23 cellular contexts compared by ENCODE assay signal in genomic region chr6:105292689-105293339, GRCh38.
DNase-seq lines count a peak whose midpoint lies in the region; ATAC-seq and TF ChIP-seq lines count a peak whose summit lies in the region.
"Had no signal": no experiment of that assay in that cellular context is flagged by ENCODE, and none has a peak within 500 bp of the region (broad histone marks: within the 10 kb centered on the region; RNA-seq: fewer than 3 reads in every experiment).

No MANE protein-coding gene starts in this region.

- no peak overlapping the region for H4K91ac ChIP-seq in mesenchymal stem cell (ENCODE audit: low read length)

- H3K36me3 Mint-ChIP-seq in stimulated activated naive CD8-positive, alpha-beta T cell treated with anti-CD3 and anti-CD28 coated beads, Interleukin-15, Interleukin-2, amounts not matched to agents 100 ng/mL and 50 ng/mL, for 24 hours (ENCODE audit: low read depth): peaks cover 64% of the 10 kb centered on the region
- peaks cover 19% of the 10 kb centered on the region for H3K36me3 Mint-ChIP-seq in T-helper 2 cell treated with Interferon-gamma antibody and Interleukin-4, amounts not matched to agents 5 μg/mL and 100 μg/mL, for 36 hours (ENCODE audit: low read depth)
- peaks cover 5 to 26% (median 8%) of the 10 kb centered on the region in 3 donors for H3K36me3 Mint-ChIP-seq in immature natural killer cell

- intact Hi-C loops in stomach (cut with DNase I; ENCODE audit: low total_unique reads): no loop called here

- WGBS in stomach, 5 donors: 92 to 96% (median 95%) methylated on average over 4 of the region's 4 CpGs
- WGBS in mesenchymal stem cell: 100% methylated on average over 3 of the region's 4 CpGs

- H3K23ac ChIP-seq in mesenchymal stem cell (ENCODE audit: low read length in 2 of 2): no peak overlapping the region

- H2BK120ac ChIP-seq in mesenchymal stem cell (ENCODE audit: low read depth, low read length): no peak overlapping the region

- H2AK5ac ChIP-seq in mesenchymal stem cell (ENCODE audit: low read length, severe bottlenecking): no peak overlapping the region

- no peak overlapping the region for H3K9ac ChIP-seq in mesenchymal stem cell (ENCODE audit: low read length)

- peak overlapping the region; percentile 32 for H3K27ac Mint-ChIP-seq in stimulated activated naive CD8-positive, alpha-beta T cell treated with anti-CD3 and anti-CD28 coated beads, Interleukin-15, Interleukin-2, amounts not matched to agents 100 ng/mL and 50 ng/mL, for 24 hours
- H3K27ac Mint-ChIP-seq in stimulated activated naive CD8-positive, alpha-beta T cell treated with anti-CD3 and anti-CD28 coated beads, Interleukin-15, amount 100 ng/mL, for 72 hours: no peak overlapping the region
- peak overlapping the region; percentile 42 for H3K27ac Mint-ChIP-seq in T-helper 2 cell treated with Interferon-gamma antibody and Interleukin-4, amounts not matched to agents 5 μg/mL and 100 μg/mL, for 36 hours
- H3K27ac Mint-ChIP-seq in immature natural killer cell: peak overlapping the region; percentile 58 to 90 (median 78)

- TF ChIP-seq POLR2A in stomach (IDR thresholded peaks at IDR 0.05): no peak

- H3K4me1 Mint-ChIP-seq in stimulated activated naive CD8-positive, alpha-beta T cell treated with anti-CD3 and anti-CD28 coated beads, Interleukin-15, Interleukin-2, amounts not matched to agents 100 ng/mL and 50 ng/mL, for 24 hours (ENCODE audit: low read depth): peaks cover 7% of the 10 kb centered on the region
- H3K4me1 Mint-ChIP-seq in stimulated activated naive CD8-positive, alpha-beta T cell treated with anti-CD3 and anti-CD28 coated beads, Interleukin-15, amount 100 ng/mL, for 72 hours: no peaks in the 10 kb centered on the region
- H3K4me1 Mint-ChIP-seq in T-helper 2 cell treated with Interferon-gamma antibody and Interleukin-4, amounts not matched to agents 5 μg/mL and 100 μg/mL, for 36 hours (ENCODE audit: low read depth): peaks cover 8% of the 10 kb centered on the region
- peaks cover 41 to 42% of the 10 kb centered on the region in 2 donors for H3K4me1 Mint-ChIP-seq in immature natural killer cell

- H3K36me3 ChIP-seq in stomach (peaks cover 9 to 13% (median 10%) of the 10 kb centered on the region in 4 donors), mesenchymal stem cell (ENCODE audit: control insufficient read depth in 1 of 2, insufficient read depth in 2 of 2, low read depth in 1 of 2, low read length in 2 of 2) (peaks cover 0 to 16% of the 10 kb centered on the region in 2 experiments)

- H2BK15ac ChIP-seq in mesenchymal stem cell (ENCODE audit: low read depth, poor library complexity, severe bottlenecking): no peak overlapping the region

- no peak for DNase-seq in stimulated activated naive CD8-positive, alpha-beta T cell treated with anti-CD3 and anti-CD28 coated beads, Interleukin-15, amount 100 ng/mL, for 72 hours
- DNase-seq in T-helper 2 cell treated with Interferon-gamma antibody and Interleukin-4, amounts not matched to agents 5 μg/mL and 100 μg/mL, for 36 hours (ENCODE audit: low spot score): no peak
- DNase-seq in immature natural killer cell (peak; percentile 2 to 9 (median 6)), stomach (no peak), mesenchymal stem cell (no peak), GM13977 (ENCODE audit: low spot score) (no peak)
- no peak for DNase-seq in stimulated activated CD4-positive, alpha-beta T cell treated with anti-CD3 and anti-CD28 coated beads, Interleukin-4, amount 100 ng/mL, for 1 hour
- DNase-seq: AML-193; C1 segment of cervical spinal cord; DMS153; DND-41; NCI-H1048; NCI-H1417; NCI-H1694; NCI-H2029 treated with DMSO at 0.1 percent for 48 hours; NCI-H446 treated with DMSO at 0.1 percent for 48 hours; NCI-H526; NCI-H82; NK-92 treated with Interleukin-12 subunit alpha and Interleukin-12 subunit beta, amount 100 ng/mL, for 24 hours; PC-3 had no signal

- in situ Hi-C loops in GM13977 (cut with MboI; ENCODE audit: low pct_unique_long_range_greater_than_20kb, low sequenced_read_pairs, unreplicated experiment): no loop called here

- H3K14ac ChIP-seq in mesenchymal stem cell (ENCODE audit: low read length in 2 of 2): no peak overlapping the region

- TF ChIP-seq CTCF in stomach (IDR thresholded peaks at IDR 0.05) (no peak), GM13977 (IDR thresholded peaks at IDR 0.05; ENCODE audit: extremely low read depth, insufficient read depth, missing control alignments) (no peak)

- H3K4me2 ChIP-seq in mesenchymal stem cell (ENCODE audit: low read length, poor library complexity, severe bottlenecking): no peak overlapping the region

- no peak overlapping the region for H2BK12ac ChIP-seq in mesenchymal stem cell (ENCODE audit: low read length in 2 of 2)

- H3K27me3 Mint-ChIP-seq in stimulated activated naive CD8-positive, alpha-beta T cell treated with anti-CD3 and anti-CD28 coated beads, Interleukin-15, Interleukin-2, amounts not matched to agents 100 ng/mL and 50 ng/mL, for 24 hours: no peaks in the 10 kb centered on the region
- no peaks in the 10 kb centered on the region for H3K27me3 Mint-ChIP-seq in stimulated activated naive CD8-positive, alpha-beta T cell treated with anti-CD3 and anti-CD28 coated beads, Interleukin-15, amount 100 ng/mL, for 72 hours
- H3K27me3 Mint-ChIP-seq in T-helper 2 cell treated with Interferon-gamma antibody and Interleukin-4, amounts not matched to agents 5 μg/mL and 100 μg/mL, for 36 hours (ENCODE audit: low read depth): no peaks in the 10 kb centered on the region
- H3K27me3 Mint-ChIP-seq in immature natural killer cell (ENCODE audit: low read depth in 3 of 3): no peaks in the 10 kb centered on the region

- H3K27me3 ChIP-seq in stomach: no peaks in the 10 kb centered on the region
- no peaks in the 10 kb centered on the region for H3K27me3 ChIP-seq in mesenchymal stem cell (ENCODE audit: control insufficient read depth in 1 of 2, insufficient read depth in 1 of 2, low read length in 2 of 2)

- ATAC-seq in stimulated activated naive CD8-positive, alpha-beta T cell treated with anti-CD3 and anti-CD28 coated beads, Interleukin-15, amount 100 ng/mL, for 72 hours: no peak
- ATAC-seq: HCT116, PC-3 had no signal

- no peak for TF ChIP-seq EP300 in stomach (IDR thresholded peaks at IDR 0.05)

- H3K4me3 Mint-ChIP-seq in stimulated activated naive CD8-positive, alpha-beta T cell treated with anti-CD3 and anti-CD28 coated beads, Interleukin-15, Interleukin-2, amounts not matched to agents 100 ng/mL and 50 ng/mL, for 24 hours: no peak overlapping the region
- no peak overlapping the region for H3K4me3 Mint-ChIP-seq in stimulated activated naive CD8-positive, alpha-beta T cell treated with anti-CD3 and anti-CD28 coated beads, Interleukin-15, amount 100 ng/mL, for 72 hours
- H3K4me3 Mint-ChIP-seq in T-helper 2 cell treated with Interferon-gamma antibody and Interleukin-4, amounts not matched to agents 5 μg/mL and 100 μg/mL, for 36 hours: no peak overlapping the region
- peak overlapping the region; percentile 36 to 70 (median 46) for H3K4me3 Mint-ChIP-seq in immature natural killer cell

- no peak overlapping the region for H3K27ac ChIP-seq in stomach
- H3K27ac ChIP-seq in mesenchymal stem cell (ENCODE audit: low read length, poor library complexity, severe bottlenecking): no peak overlapping the region
- H3K27ac ChIP-seq: HL-60 had no signal

- H3K18ac ChIP-seq in mesenchymal stem cell (ENCODE audit: low read depth in 1 of 2, low read length in 2 of 2): no peak overlapping the region

- no peak overlapping the region for H2BK5ac ChIP-seq in mesenchymal stem cell (ENCODE audit: low read depth, low read length, poor library complexity, severe bottlenecking)

- H2AFZ ChIP-seq in mesenchymal stem cell (ENCODE audit: low read depth, low read length): no peak overlapping the region

- H3K9me3 ChIP-seq in stomach (no peaks in the 10 kb centered on the region), mesenchymal stem cell (ENCODE audit: control insufficient read depth, low read length) (peaks cover 6% of the 10 kb centered on the region)

- H3K4me1 ChIP-seq in stomach: peaks cover 3 to 27% (median 12%) of the 10 kb centered on the region in 4 donors
- no peaks in the 10 kb centered on the region for H3K4me1 ChIP-seq in mesenchymal stem cell (ENCODE audit: control insufficient read depth, insufficient read depth, low read depth, low read length)

- H3K4ac ChIP-seq in mesenchymal stem cell (ENCODE audit: low read depth in 1 of 2, low read length in 2 of 2): no peak overlapping the region

- no peak overlapping the region for H4K8ac ChIP-seq in mesenchymal stem cell (ENCODE audit: low read length)

- no peak overlapping the region for H3K4me3 ChIP-seq in stomach
- no peak overlapping the region for H3K4me3 ChIP-seq in mesenchymal stem cell (ENCODE audit: insufficient read depth in 1 of 2, low read depth in 1 of 2, low read length in 2 of 2)

- peaks cover 9% of the 10 kb centered on the region for H3K79me1 ChIP-seq in mesenchymal stem cell (replicated peaks; ENCODE audit: low read length, poor library complexity, severe bottlenecking)

- H3K9me3 Mint-ChIP-seq in stimulated activated naive CD8-positive, alpha-beta T cell treated with anti-CD3 and anti-CD28 coated beads, Interleukin-15, Interleukin-2, amounts not matched to agents 100 ng/mL and 50 ng/mL, for 24 hours: no peaks in the 10 kb centered on the region
- peaks cover 0 to 7% of the 10 kb centered on the region in 2 donors for H3K9me3 Mint-ChIP-seq in stimulated activated naive CD8-positive, alpha-beta T cell treated with anti-CD3 and anti-CD28 coated beads, Interleukin-15, amount 100 ng/mL, for 72 hours
- no peaks in the 10 kb centered on the region for H3K9me3 Mint-ChIP-seq in T-helper 2 cell treated with Interferon-gamma antibody and Interleukin-4, amounts not matched to agents 5 μg/mL and 100 μg/mL, for 36 hours
- H3K9me3 Mint-ChIP-seq in immature natural killer cell: no peaks in the 10 kb centered on the region

Comparison
In these comparisons a context has a peak if more than half of its experiments do, and no peak if none do; other contexts are left out.
1. H3K27ac Mint-ChIP-seq: peak in stimulated activated naive CD8-positive, alpha-beta T cell treated with anti-CD3 and anti-CD28 coated beads, Interleukin-15, Interleukin-2, amounts not matched to agents 100 ng/mL and 50 ng/mL, for 24 hours (single experiment), T-helper 2 cell treated with Interferon-gamma antibody and Interleukin-4, amounts not matched to agents 5 μg/mL and 100 μg/mL, for 36 hours (single experiment) and immature natural killer cell (6 of 6); none in stimulated activated naive CD8-positive, alpha-beta T cell treated with anti-CD3 and anti-CD28 coated beads, Interleukin-15, amount 100 ng/mL, for 72 hours (0 of 2).
2. H3K4me3 Mint-ChIP-seq: peak in immature natural killer cell (5 of 5); none in stimulated activated naive CD8-positive, alpha-beta T cell treated with anti-CD3 and anti-CD28 coated beads, Interleukin-15, Interleukin-2, amounts not matched to agents 100 ng/mL and 50 ng/mL, for 24 hours (single experiment), stimulated activated naive CD8-positive, alpha-beta T cell treated with anti-CD3 and anti-CD28 coated beads, Interleukin-15, amount 100 ng/mL, for 72 hours (0 of 2) and T-helper 2 cell treated with Interferon-gamma antibody and Interleukin-4, amounts not matched to agents 5 μg/mL and 100 μg/mL, for 36 hours (single experiment).
3. DNase-seq: peak in immature natural killer cell (3 of 3); none in stimulated activated naive CD8-positive, alpha-beta T cell treated with anti-CD3 and anti-CD28 coated beads, Interleukin-15, amount 100 ng/mL, for 72 hours (0 of 2), T-helper 2 cell treated with Interferon-gamma antibody and Interleukin-4, amounts not matched to agents 5 μg/mL and 100 μg/mL, for 36 hours (single experiment), stomach (single experiment), mesenchymal stem cell (single experiment), stimulated activated CD4-positive, alpha-beta T cell treated with anti-CD3 and anti-CD28 coated beads, Interleukin-4, amount 100 ng/mL, for 1 hour (single experiment) and GM13977 (single experiment).